23 cellular contexts compared by ENCODE assay signal in the genomic region with DNA sequence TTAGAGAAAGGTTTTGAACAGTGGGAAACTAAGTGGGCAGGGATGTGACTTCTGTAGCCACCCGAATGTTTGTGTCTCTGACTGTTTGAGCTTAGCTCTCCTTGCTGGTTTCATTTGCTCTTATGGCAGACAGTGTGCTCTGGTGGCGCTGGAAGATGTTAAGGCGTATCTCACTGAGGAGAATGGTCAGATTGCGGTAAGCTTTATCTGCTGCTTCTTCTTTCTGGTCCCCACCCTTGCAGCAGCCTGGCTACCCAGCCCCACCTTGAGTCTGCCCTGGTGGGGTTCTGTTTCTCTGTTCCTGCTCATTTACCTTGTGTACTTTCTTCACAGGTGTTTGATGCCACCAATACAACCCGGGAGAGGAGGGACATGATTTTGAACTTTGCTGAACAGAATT. TPM values are rescaled to one million over a fixed set of nuclear protein-coding genes. Genes with fewer than 3 reads are reported as not detected.
DNase-seq lines count a peak whose midpoint lies in the region; ATAC-seq and TF ChIP-seq lines count a peak whose summit lies in the region.
"Had no signal": no experiment of that assay in that cellular context is flagged by ENCODE, and none has a peak within 500 bp of the region (broad histone marks: within the 10 kb centered on the region; RNA-seq: fewer than 3 reads in every experiment).

No MANE protein-coding gene starts in this region.

- H3K4me3 ChIP-seq in left ventricle myocardium inferior (no peak overlapping the region), heart left ventricle (no peak overlapping the region), thyroid gland (replicated peaks in 1 of 3) (no peak overlapping the region)
- H3K4me3 ChIP-seq: A549; BLaER1 treated with 17β-estradiol and CSF1 and Interleukin-3, amounts not matched to agents 10 nM and 100 nM; HAP-1 had no signal

- DNase-seq in left ventricle myocardium inferior: no peak
- DNase-seq in heart left ventricle: no peak
- DNase-seq in natural killer cell: no peak
- DNase-seq in thyroid gland: no peak
- no peak for DNase-seq in activated CD8-positive, alpha-beta memory T cell treated with anti-CD3 and anti-CD28 coated beads, Interleukin-2, amount 10 ng/mL, durations not matched to agents 7 days and 5 days
- DNase-seq: 8988T; ACHN; AML-193; BE2C; Calu3; CD4-positive, alpha-beta memory T cell; COR-L47; DMS53; DMS79 treated with DMSO at 0.1 percent for 48 hours; GF-D8; GOT3; HFFc6 had no signal

- peaks cover 15 to 20% of the 10 kb centered on the region in 2 donors for H3K4me1 Mint-ChIP-seq in natural killer cell
- no peaks in the 10 kb centered on the region for H3K4me1 Mint-ChIP-seq in activated CD8-positive, alpha-beta memory T cell treated with anti-CD3 and anti-CD28 coated beads, Interleukin-2, amount 10 ng/mL, durations not matched to agents 7 days and 5 days
- H3K4me1 Mint-ChIP-seq: CD4-positive, alpha-beta memory T cell had no signal

- peaks cover 77% of the 10 kb centered on the region for H3K36me3 ChIP-seq in left ventricle myocardium inferior
- peaks cover 0 to 80% (median 64%) of the 10 kb centered on the region in 9 donors for H3K36me3 ChIP-seq in heart left ventricle
- peaks cover 15 to 17% of the 10 kb centered on the region in 2 donors for H3K36me3 ChIP-seq in thyroid gland
- H3K36me3 ChIP-seq: BE2C; BLaER1 treated with 17β-estradiol and CSF1 and Interleukin-3, amounts not matched to agents 10 nM and 100 nM; HAP-1 had no signal

- H3K4me1 ChIP-seq in left ventricle myocardium inferior (peaks cover 66% of the 10 kb centered on the region), heart left ventricle (peaks cover 0 to 42% (median 13%) of the 10 kb centered on the region in 12 donors), thyroid gland (peaks cover 62 to 67% of the 10 kb centered on the region in 2 donors)
- H3K4me1 ChIP-seq: A549; BE2C; BLaER1 treated with 17β-estradiol and CSF1 and Interleukin-3, amounts not matched to agents 10 nM and 100 nM; HAP-1 had no signal

- no peaks in the 10 kb centered on the region for H3K27me3 Mint-ChIP-seq in natural killer cell (ENCODE audit: low read depth in 2 of 2)
- no peaks in the 10 kb centered on the region for H3K27me3 Mint-ChIP-seq in activated CD8-positive, alpha-beta memory T cell treated with anti-CD3 and anti-CD28 coated beads, Interleukin-2, amount 10 ng/mL, durations not matched to agents 7 days and 5 days
- H3K27me3 Mint-ChIP-seq: CD4-positive, alpha-beta memory T cell had no signal

- TF ChIP-seq POLR2A in heart left ventricle (IDR thresholded peaks at IDR 0.05): no peak
- TF ChIP-seq POLR2A in thyroid gland (IDR thresholded peaks at IDR 0.05): no peak

- H3K4me3 Mint-ChIP-seq in natural killer cell: peak overlapping the region; percentile 22
- no peak overlapping the region for H3K4me3 Mint-ChIP-seq in activated CD8-positive, alpha-beta memory T cell treated with anti-CD3 and anti-CD28 coated beads, Interleukin-2, amount 10 ng/mL, durations not matched to agents 7 days and 5 days
- H3K4me3 Mint-ChIP-seq: CD4-positive, alpha-beta memory T cell; HFFc6 had no signal

- TF ChIP-seq CTCF in left ventricle myocardium inferior (IDR thresholded peaks at IDR 0.05; ENCODE audit: borderline replicate concordance): no peak
- TF ChIP-seq CTCF in heart left ventricle (IDR thresholded peaks at IDR 0.05): no peak
- TF ChIP-seq CTCF in natural killer cell (IDR thresholded peaks at IDR 0.05): no peak
- TF ChIP-seq CTCF in thyroid gland (IDR thresholded peaks at IDR 0.05): no peak

- 88 to 98% (median 95%) methylated on average over 5 of the region's 5 CpGs for WGBS in heart left ventricle, 4 donors
- 93 to 98% methylated on average over 5 of the region's 5 CpGs for WGBS in thyroid gland, 2 donors

- H3K27ac Mint-ChIP-seq in natural killer cell: peak overlapping the region; percentile 43 to 67
- H3K27ac Mint-ChIP-seq in activated CD8-positive, alpha-beta memory T cell treated with anti-CD3 and anti-CD28 coated beads, Interleukin-2, amount 10 ng/mL, durations not matched to agents 7 days and 5 days: no peak overlapping the region
- H3K27ac Mint-ChIP-seq: CD4-positive, alpha-beta memory T cell; HFFc6 had no signal

- H3K9me3 Mint-ChIP-seq in natural killer cell: no peaks in the 10 kb centered on the region
- no peaks in the 10 kb centered on the region for H3K9me3 Mint-ChIP-seq in activated CD8-positive, alpha-beta memory T cell treated with anti-CD3 and anti-CD28 coated beads, Interleukin-2, amount 10 ng/mL, durations not matched to agents 7 days and 5 days (ENCODE audit: low read depth)
- H3K9me3 Mint-ChIP-seq: CD4-positive, alpha-beta memory T cell; HFFc6 had no signal

- no peaks in the 10 kb centered on the region for H3K9me3 ChIP-seq in left ventricle myocardium inferior (replicated peaks)
- H3K9me3 ChIP-seq in heart left ventricle: no peaks in the 10 kb centered on the region
- no peaks in the 10 kb centered on the region for H3K9me3 ChIP-seq in thyroid gland
- H3K9me3 ChIP-seq: A549; BE2C; BLaER1 treated with 17β-estradiol and CSF1 and Interleukin-3, amounts not matched to agents 10 nM and 100 nM; HAP-1 had no signal

- H3K27me3 ChIP-seq in left ventricle myocardium inferior (ENCODE audit: low read depth) (no peaks in the 10 kb centered on the region), heart left ventricle (no peaks in the 10 kb centered on the region), thyroid gland (no peaks in the 10 kb centered on the region)
- H3K27me3 ChIP-seq: BLaER1 treated with 17β-estradiol and CSF1 and Interleukin-3, amounts not matched to agents 10 nM and 100 nM had no signal

- no peaks in the 10 kb centered on the region for H3K36me3 Mint-ChIP-seq in natural killer cell
- H3K36me3 Mint-ChIP-seq in activated CD8-positive, alpha-beta memory T cell treated with anti-CD3 and anti-CD28 coated beads, Interleukin-2, amount 10 ng/mL, durations not matched to agents 7 days and 5 days: no peaks in the 10 kb centered on the region

- intact Hi-C loops in left ventricle myocardium inferior (cut with micrococcal nuclease): no loop called here
- intact Hi-C loops in heart left ventricle (cut with DNase I): no loop called here
- intact Hi-C loops in natural killer cell (cut with micrococcal nuclease): no loop called here
- intact Hi-C loops in thyroid gland (cut with DNase I): no loop called here

- CTCF ChIA-PET in activated CD8-positive, alpha-beta memory T cell treated with anti-CD3 and anti-CD28 coated beads, Interleukin-2, amount 10 ng/mL, durations not matched to agents 7 days and 5 days (lab: Charles Lee): interaction anchor here (1.5 kb wide), 1 partner anchor 9 kb away, joined by 4 read pairs; a partner anchor contains a TSS

- ATAC-seq in heart left ventricle (no peak), natural killer cell (peak; percentile 40 to 79 (median 62)), GM19395 (IDR thresholded peaks at IDR 0.05; ENCODE audit: unreplicated experiment) (no peak)
- ATAC-seq in activated CD8-positive, alpha-beta memory T cell treated with anti-CD3 and anti-CD28 coated beads, Interleukin-2, amount 10 ng/mL, durations not matched to agents 7 days and 5 days: no peak
- ATAC-seq: A549 had no signal

- H3K27ac ChIP-seq in left ventricle myocardium inferior (replicated peaks): peak overlapping the region; percentile 55
- H3K27ac ChIP-seq in heart left ventricle: peak overlapping the region in 6 of 12 donors; percentile 3 to 42 (median 26)
- H3K27ac ChIP-seq in thyroid gland: peak overlapping the region; percentile 75 to 91 (median 88)
- H3K27ac ChIP-seq: A549; BLaER1 treated with 17β-estradiol and CSF1 and Interleukin-3, amounts not matched to agents 10 nM and 100 nM had no signal

RNA-seq across cellular contexts. Expression of a gene that starts 9.9 kb away (rescaled TPM):
- 107 TPM for total RNA-seq in left ventricle myocardium inferior
- total RNA-seq in heart left ventricle: 100 to 1,000 TPM in 3 of 9 donors, 10 to 100 TPM in 6; 34.2 to 130 (median 64.0) TPM
- 10 to 100 TPM; 16.0 to 45.7 TPM for polyA plus RNA-seq in heart left ventricle
- 1 to 10 TPM; 5.3 to 8.5 (median 7.4) TPM for total RNA-seq in natural killer cell
- total RNA-seq in thyroid gland: 100 to 1,000 TPM in 2 of 4 donors, 10 to 100 TPM in 2; 87.7 to 191 (median 110) TPM
- total RNA-seq in activated CD8-positive, alpha-beta memory T cell treated with anti-CD3 and anti-CD28 coated beads, Interleukin-2, amount 10 ng/mL, durations not matched to agents 7 days and 5 days: 1 to 10 TPM; 2.3 TPM

RNA-seq across cellular contexts. Expression of a gene that starts 12.0 kb away (rescaled TPM):
- total RNA-seq in left ventricle myocardium inferior: 4.2 TPM
- total RNA-seq in heart left ventricle: 1 to 10 TPM; 3.9 to 7.4 (median 6.1) TPM
- 1 to 10 TPM; 1.9 to 4.5 TPM for polyA plus RNA-seq in heart left ventricle
- total RNA-seq in natural killer cell: 10 to 100 TPM; 20.6 to 22.8 (median 21.2) TPM
- total RNA-seq in thyroid gland: 10 to 100 TPM; 11.6 to 17.7 (median 13.5) TPM
- 1 to 10 TPM; 8.7 to 9.7 TPM for total RNA-seq in activated CD8-positive, alpha-beta memory T cell treated with anti-CD3 and anti-CD28 coated beads, Interleukin-2, amount 10 ng/mL, durations not matched to agents 7 days and 5 days

RNA-seq across cellular contexts. Expression of a gene that starts 25.6 kb away (rescaled TPM):
- total RNA-seq in left ventricle myocardium inferior (0.30 TPM), heart left ventricle (1 to 10 TPM in 2 of 9 donors, under 1 TPM in 1, not detected in 6; 0.20 to 3.3 (median 1.3) TPM), natural killer cell (not detected), thyroid gland (not detected)
- not detected for polyA plus RNA-seq in heart left ventricle
- 1 to 10 TPM in 1 of 2 experiments, under 1 TPM in 1; 0.91 to 1.1 TPM for total RNA-seq in activated CD8-positive, alpha-beta memory T cell treated with anti-CD3 and anti-CD28 coated beads, Interleukin-2, amount 10 ng/mL, durations not matched to agents 7 days and 5 days
- total RNA-seq: G401 had no signal

RNA-seq across cellular contexts. Expression of a gene that starts 30.5 kb away (rescaled TPM):
- 0.74 TPM for total RNA-seq in left ventricle myocardium inferior
- total RNA-seq in heart left ventricle: 1 to 10 TPM in 3 of 9 donors, under 1 TPM in 6; 0.42 to 3.3 (median 0.85) TPM
- under 1 TPM; 0.08 to 0.28 TPM for polyA plus RNA-seq in heart left ventricle
- under 1 TPM; 0.21 to 0.39 (median 0.30) TPM for total RNA-seq in natural killer cell
- 10 to 100 TPM in 3 of 4 donors, 1 to 10 TPM in 1; 7.1 to 24.6 (median 13.3) TPM for total RNA-seq in thyroid gland
- not detected for total RNA-seq in activated CD8-positive, alpha-beta memory T cell treated with anti-CD3 and anti-CD28 coated beads, Interleukin-2, amount 10 ng/mL, durations not matched to agents 7 days and 5 days
- total RNA-seq: G401 had no signal
- polyA plus RNA-seq: CD4-positive, alpha-beta memory T cell had no signal

RNA-seq across cellular contexts. Expression of a gene that starts 41.0 kb away (rescaled TPM):
- total RNA-seq in left ventricle myocardium inferior: not detected
- not detected for total RNA-seq in heart left ventricle
- under 1 TPM in 1 of 2 donors, not detected in 1; 0.03 TPM for polyA plus RNA-seq in heart left ventricle
- not detected for total RNA-seq in natural killer cell
- not detected for total RNA-seq in thyroid gland
- not detected for total RNA-seq in activated CD8-positive, alpha-beta memory T cell treated with anti-CD3 and anti-CD28 coated beads, Interleukin-2, amount 10 ng/mL, durations not matched to agents 7 days and 5 days
- total RNA-seq: CD4-positive, alpha-beta memory T cell; Daoy; G401; HFFc6 had no signal
- polyA plus RNA-seq: CD4-positive, alpha-beta memory T cell had no signal

Comparison
In these comparisons a context has a peak if more than half of its experiments do, and no peak if none do; other contexts are left out.
1. ATAC-seq: peak in natural killer cell (3 of 3); none in heart left ventricle (0 of 4), GM19395 (single experiment) and activated CD8-positive, alpha-beta memory T cell treated with anti-CD3 and anti-CD28 coated beads, Interleukin-2, amount 10 ng/mL, durations not matched to agents 7 days and 5 days (single experiment).